In the genomic region with DNA sequence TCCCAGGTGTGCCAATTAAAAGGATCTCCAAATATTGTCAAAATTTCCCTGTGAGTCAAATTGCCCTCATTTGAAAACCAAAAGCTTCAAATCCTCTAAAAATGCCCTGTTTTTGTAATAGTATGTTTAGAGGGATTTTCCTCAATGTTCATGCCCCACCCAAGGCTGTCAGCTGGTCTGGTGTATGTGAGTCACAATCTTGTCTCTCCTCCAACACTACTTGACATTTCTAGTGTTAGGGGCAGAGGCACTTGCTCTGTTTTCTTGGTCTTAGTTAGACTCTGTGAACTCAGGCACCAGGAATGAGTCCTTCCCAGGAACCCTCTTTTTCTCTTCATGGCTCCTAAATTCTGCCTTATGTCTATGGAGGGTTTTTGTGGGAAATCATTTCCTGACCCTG, we compare ENCODE assay signal across 30 cellular contexts.
A peak's percentile ranks its signal among the peaks of the same experiment; 100 is the strongest.
DNase-seq lines count a peak whose midpoint lies in the region; ATAC-seq, FAIRE-seq and TF ChIP-seq lines count a peak whose summit lies in the region.
"Had no signal": no experiment of that assay in that cellular context is flagged by ENCODE, and none has a peak within 500 bp of the region (broad histone marks: within the 10 kb centered on the region; RNA-seq: fewer than 3 reads in every experiment).

No MANE protein-coding gene starts in this region.

- peak; percentile 87 for FAIRE-seq in H54 (lab: Jason Lieb, UNC)
- FAIRE-seq: GM19239, TTC549 had no signal

- no peak overlapping the region for H3K4me3 ChIP-seq in choroid plexus epithelial cell (ENCODE audit: low read depth, low read length)
- no peak overlapping the region for H3K4me3 ChIP-seq in lower lobe of right lung
- H3K4me3 ChIP-seq: HAP-1, heart left ventricle, sigmoid colon, uterus had no signal

- intact Hi-C loops in lower lobe of right lung (cut with DNase I), result no loop called here

- no peak for TF ChIP-seq POLR2A in H54 (IDR thresholded peaks at IDR 0.05; ENCODE audit: low read depth, low read length)

- no peaks in the 10 kb centered on the region for H3K27me3 ChIP-seq in lower lobe of right lung (ENCODE audit: low read depth)
- H3K27me3 ChIP-seq: heart left ventricle, sigmoid colon, uterus had no signal

- H3K9me3 ChIP-seq in lower lobe of right lung, result no peaks in the 10 kb centered on the region
- H3K9me3 ChIP-seq: HAP-1, sigmoid colon had no signal

- ATAC-seq in lower lobe of right lung, result peak; percentile 40 to 67
- no peak for ATAC-seq in GM19455 (IDR thresholded peaks at IDR 0.05; ENCODE audit: unreplicated experiment)
- ATAC-seq: CD8-positive, alpha-beta T cell; stimulated activated naive B cell treated with anti-CD40 and anti-IgM and Interleukin-4, amounts not matched to agents 10 μg/mL and 1 μg/mL and 100 μg/mL, for 72 hours had no signal

- H3K4me1 ChIP-seq in lower lobe of right lung, result no peaks in the 10 kb centered on the region
- H3K4me1 ChIP-seq: HAP-1, heart left ventricle, sigmoid colon, uterus had no signal

- H3K36me3 ChIP-seq in lower lobe of right lung, result no peaks in the 10 kb centered on the region
- H3K36me3 ChIP-seq: HAP-1, heart left ventricle, sigmoid colon, uterus had no signal

- TF ChIP-seq CTCF in choroid plexus epithelial cell (conservative IDR thresholded peaks at IDR 0.05; ENCODE audit: low read depth, low read length) (no peak), lower lobe of right lung (IDR thresholded peaks at IDR 0.05) (no peak)

- no peak overlapping the region for H3K27ac ChIP-seq in lower lobe of right lung
- H3K27ac ChIP-seq: heart left ventricle, sigmoid colon, uterus had no signal

- DNase-seq in A172 (ENCODE audit: low spot score), result peak; percentile 26
- no peak for DNase-seq in H54 (ENCODE audit: insufficient read length, low spot score)
- peak; percentile 47 for DNase-seq in choroid plexus epithelial cell (ENCODE audit: low read depth)
- no peak for DNase-seq in lower lobe of right lung
- DNase-seq in activated effector memory CD4-positive, alpha-beta T cell treated with anti-CD3 and anti-CD28 coated beads, Interleukin-2, amount 50 U/mL, for 16 hours, result no peak
- DNase-seq in NK-92 treated with Interleukin-12 subunit alpha and Interleukin-12 subunit beta, amount 100 ng/mL, for 24 hours (lab: John Stamatoyannopoulos, UW), result no peak
- no peak for DNase-seq in glomerular visceral epithelial cell (ENCODE audit: extremely low spot score)
- DNase-seq: 8988T; activated CD4-positive, alpha-beta T cell treated with anti-CD3 and anti-CD28 coated beads, Interleukin-2, amount 50 U/mL, for 4 hours; activated CD8-positive, alpha-beta memory T cell treated with anti-CD3 and anti-CD28 coated beads, Interleukin-2, amount 50 U/mL, for 4 hours; activated naive CD4-positive, alpha-beta T cell treated with anti-CD3 and anti-CD28 coated beads, Interleukin-2, amount 50 U/mL, for 16 hours; amygdala; caudate nucleus; CD8-positive, alpha-beta T cell; dermis blood vessel endothelial cell; heart left ventricle; KBM-7; mesendoderm; MV-4-11; NCI-H1436 treated with DMSO at 0.1 percent for 48 hours; NCI-H2107; sigmoid colon; stimulated activated CD4-positive, alpha-beta T cell treated with anti-CD3 and anti-CD28 coated beads, Interleukin-4, amount 100 ng/mL, for 4 hours; stimulated activated naive B cell treated with anti-CD40 and anti-IgM and Interleukin-4, amounts not matched to agents 10 μg/mL and 1 μg/mL and 100 μg/mL, for 72 hours; T-helper 1 cell; uterus had no signal

Comparison
In these comparisons a context has a peak if more than half of its experiments do, and no peak if none do; other contexts are left out.
1. DNase-seq: peak in A172 (single experiment) and choroid plexus epithelial cell (single experiment); none in H54 (single experiment), lower lobe of right lung (single experiment), activated effector memory CD4-positive, alpha-beta T cell treated with anti-CD3 and anti-CD28 coated beads, Interleukin-2, amount 50 U/mL, for 16 hours (single experiment), NK-92 treated with Interleukin-12 subunit alpha and Interleukin-12 subunit beta, amount 100 ng/mL, for 24 hours (single experiment) and glomerular visceral epithelial cell (single experiment).